In the genomic region with DNA sequence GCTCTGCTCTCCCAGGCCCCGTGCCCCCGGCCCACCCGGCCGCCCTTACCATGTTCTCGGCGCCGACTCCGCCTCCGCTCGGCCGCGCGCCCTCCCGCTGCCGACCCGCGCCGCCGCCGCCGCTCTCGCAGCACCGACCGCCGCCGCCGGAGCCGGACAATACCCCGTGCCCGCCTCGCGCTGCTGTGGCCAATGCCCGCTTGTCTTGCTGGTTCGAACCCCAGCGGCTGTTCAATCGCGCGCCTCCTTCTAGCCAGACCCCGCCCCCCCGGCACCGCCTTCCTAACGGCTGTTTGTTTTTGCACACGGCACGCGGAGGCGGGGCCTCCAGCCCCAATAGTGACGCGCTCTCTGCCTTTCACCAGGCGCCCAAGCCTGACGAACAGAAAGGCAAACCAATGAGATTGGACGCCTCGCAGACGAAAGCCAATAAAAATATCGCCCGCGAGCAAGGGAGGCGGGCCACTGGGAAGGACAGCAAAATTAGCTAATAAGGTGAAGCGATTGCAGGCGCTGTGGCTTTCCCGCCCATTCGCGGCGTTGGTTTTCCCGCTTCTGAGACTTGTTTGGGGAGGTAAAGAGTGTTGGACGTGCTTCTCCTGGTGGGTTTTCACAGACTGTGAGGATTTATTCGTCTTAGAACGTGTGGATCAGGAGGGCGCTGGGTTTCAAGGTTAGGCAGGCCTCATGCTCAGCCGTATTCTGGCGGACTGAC, we compare ENCODE assay signal across 8 cellular contexts. TPM values are rescaled to one million over a fixed set of nuclear protein-coding genes. Genes with fewer than 3 reads are reported as not detected.
DNase-seq lines count a peak whose midpoint lies in the region; ATAC-seq, FAIRE-seq and TF ChIP-seq lines count a peak whose summit lies in the region.

A gene (minus strand): TSS at position 168 of the 715 bp plus-strand sequence. CDS start 116 bp downstream, at position 52.

- peaks cover 62% of the 10 kb centered on the region for H3K79me2 ChIP-seq in Loucy (ENCODE audit: insufficient read depth, low read length)

- peaks cover 0 to 3% (median 0%) of the 10 kb centered on the region in 5 donors for H3K27me3 Mint-ChIP-seq in naive thymus-derived CD8-positive, alpha-beta T cell

- no peaks in the 10 kb centered on the region for H3K9me2 ChIP-seq in Loucy (replicated peaks; ENCODE audit: low read depth, low read length)

- peak; percentile 95 for FAIRE-seq in H54 (lab: Jason Lieb, UNC)

- H3F3A ChIP-seq in Loucy (ENCODE audit: low read depth) = peaks cover 15% of the 10 kb centered on the region

- peak within 1 kb of the TSS; percentile 87 to 98 (median 94) for H3K4me3 Mint-ChIP-seq in naive thymus-derived CD8-positive, alpha-beta T cell

- H3K4me1 ChIP-seq in Loucy (ENCODE audit: insufficient read depth, low read length, poor library complexity, severe bottlenecking) = peaks cover 39% of the 10 kb centered on the region

- peak; percentile 76 to 81 for ATAC-seq in naive thymus-derived CD8-positive, alpha-beta T cell

- peak; percentile 100 for DNase-seq in EL
- DNase-seq in H54 (ENCODE audit: insufficient read length, low spot score) = peak; percentile 99
- DNase-seq in activated T-helper 9 cell treated with anti-CD3 and anti-CD28 coated beads, Interleukin-2, amount 50 U/mL, for 16 hours (ENCODE audit: low read depth) = peak; percentile 100
- DNase-seq in fibroblast of mammary gland (ENCODE audit: low read depth) = peak; percentile 100
- DNase-seq in naive thymus-derived CD8-positive, alpha-beta T cell = peak; percentile 98 to 100 (median 99)
- DNase-seq in stimulated activated naive CD4-positive, alpha-beta T cell (lab: John Stamatoyannopoulos, UW) = peak; percentile 98 to 100 (median 99)

- POLR2A ChIA-PET in naive thymus-derived CD8-positive, alpha-beta T cell (lab: Charles Lee) = interaction anchor here (0.6 to 3.7 kb wide), 27 partner anchors 14 to 1916 kb away, joined by 3 to 37 read pairs (median 5); a partner anchor contains a TSS

- H4K20me1 ChIP-seq in Loucy (ENCODE audit: insufficient read depth, low read length, poor library complexity, severe bottlenecking) = peaks cover 39% of the 10 kb centered on the region

- H3K4me3 ChIP-seq in Loucy (ENCODE audit: low read length, poor library complexity, severe bottlenecking) (peak within 1 kb of the TSS; percentile 89), fibroblast of mammary gland (ENCODE audit: control insufficient read depth, low read depth, low read length) (peak within 1 kb of the TSS; percentile 84)

- TF ChIP-seq CTCF in Loucy (conservative IDR thresholded peaks at IDR 0.05; ENCODE audit: low read length) = no peak
- TF ChIP-seq CTCF in fibroblast of mammary gland (conservative IDR thresholded peaks at IDR 0.05; ENCODE audit: control insufficient read depth, insufficient read depth, low read depth, low read length) = no peak

- peak within 1 kb of the TSS; percentile 96 for H3K9ac ChIP-seq in Loucy (ENCODE audit: low read depth, low read length, poor library complexity, severe bottlenecking)

- H3K27ac Mint-ChIP-seq in naive thymus-derived CD8-positive, alpha-beta T cell = peak within 1 kb of the TSS; percentile 94 to 99 (median 98)

- H3K27me3 ChIP-seq in Loucy (ENCODE audit: insufficient read depth, low read length, poor library complexity, severe bottlenecking) = no peaks in the 10 kb centered on the region

- peak within 1 kb of the TSS; percentile 69 for H2AFZ ChIP-seq in Loucy (ENCODE audit: low read length)

- H3K36me3 Mint-ChIP-seq in naive thymus-derived CD8-positive, alpha-beta T cell = peaks cover 0 to 5% (median 0%) of the 10 kb centered on the region in 3 donors

- H3K9me3 ChIP-seq in Loucy (ENCODE audit: insufficient read depth, low read depth, low read length) = no peaks in the 10 kb centered on the region

- TF ChIP-seq POLR2A in H54 (IDR thresholded peaks at IDR 0.05; ENCODE audit: low read depth, low read length) (peak; percentile 94), Raji (IDR thresholded peaks at IDR 0.05; ENCODE audit: insufficient read depth, low read depth, low read length) (peak; percentile 91)

- H3K9me3 Mint-ChIP-seq in naive thymus-derived CD8-positive, alpha-beta T cell = peaks cover 0 to 5% (median 0%) of the 10 kb centered on the region in 9 donors

- H3K4me2 ChIP-seq in Loucy (ENCODE audit: low read depth, low read length, poor library complexity, severe bottlenecking) = peak within 1 kb of the TSS; percentile 92

- H3K4me1 Mint-ChIP-seq in naive thymus-derived CD8-positive, alpha-beta T cell = peaks cover 14 to 44% (median 33%) of the 10 kb centered on the region in 4 donors

- no peaks in the 10 kb centered on the region for H3K36me3 ChIP-seq in Loucy (ENCODE audit: insufficient read depth, low read length)

RNA-seq across cellular contexts. Expression of the gene that starts here (rescaled TPM):
- 100 to 1,000 TPM; 156 to 164 TPM for total RNA-seq in naive thymus-derived CD8-positive, alpha-beta T cell
- polyA plus RNA-seq in naive thymus-derived CD8-positive, alpha-beta T cell = 100 to 1,000 TPM; 236 to 254 (median 247) TPM

Comparison
In these comparisons a context has a peak if more than half of its experiments do, and no peak if none do; other contexts are left out.
1. Peak in every context shown above with its lines: DNase-seq, ATAC-seq and H3K4me3 ChIP-seq.